In genomic region chr2:55161295-55162210, GRCh38 we compare ENCODE assay signal across 13 cellular contexts.
DNase-seq lines count a peak whose midpoint lies in the region; ATAC-seq and TF ChIP-seq lines count a peak whose summit lies in the region.
"Had no signal": no experiment of that assay in that cellular context is flagged by ENCODE, and none has a peak within 500 bp of the region (broad histone marks: within the 10 kb centered on the region; RNA-seq: fewer than 3 reads in every experiment).

No MANE protein-coding gene starts in this region.

- ATAC-seq in GM23338 (peak; percentile 45), HG03196 (IDR thresholded peaks at IDR 0.05; ENCODE audit: unreplicated experiment) (no peak), foreskin keratinocyte (no peak), GM19397 (IDR thresholded peaks at IDR 0.05; ENCODE audit: unreplicated experiment) (no peak)
- ATAC-seq: effector memory CD8-positive, alpha-beta T cell; stimulated activated effector memory CD8-positive, alpha-beta T cell treated with anti-CD3 and anti-CD28 coated beads, Interleukin-12 subunit alpha, Interleukin-12 subunit beta, amount 100 ng/mL, for 72 hours had no signal

- H3F3A ChIP-seq in GM23338 (replicated peaks; ENCODE audit: low read depth) = no peaks in the 10 kb centered on the region

- H3K79me2 ChIP-seq in GM23338 (replicated peaks; ENCODE audit: insufficient read depth) = no peaks in the 10 kb centered on the region

- no peaks in the 10 kb centered on the region for H3K9me2 ChIP-seq in GM23338 (ENCODE audit: insufficient read depth)

- H3K9ac ChIP-seq in endocrine pancreas (ENCODE audit: control insufficient read depth, insufficient read depth, low read length) = no peak overlapping the region

- H3K4me1 ChIP-seq in GM23338 (ENCODE audit: insufficient read depth) = peaks cover 35% of the 10 kb centered on the region
- no peaks in the 10 kb centered on the region for H3K4me1 ChIP-seq in endocrine pancreas (ENCODE audit: control insufficient read depth, insufficient read depth, low read length)
- peaks cover 3% of the 10 kb centered on the region for H3K4me1 ChIP-seq in foreskin keratinocyte

- no peaks in the 10 kb centered on the region for H3K9me3 ChIP-seq in endocrine pancreas (ENCODE audit: control insufficient read depth, low read length)
- H3K9me3 ChIP-seq: heart left ventricle had no signal

- H3K27me3 Mint-ChIP-seq in GM23338 (ENCODE audit: insufficient read depth, low read depth, poor library complexity) (peaks cover 8% of the 10 kb centered on the region), osteocyte (ENCODE audit: unreplicated experiment) (no peaks in the 10 kb centered on the region)

- no peaks in the 10 kb centered on the region for H3K9me3 Mint-ChIP-seq in GM23338
- no peaks in the 10 kb centered on the region for H3K9me3 Mint-ChIP-seq in osteocyte (ENCODE audit: unreplicated experiment)
- H3K9me3 Mint-ChIP-seq: effector memory CD8-positive, alpha-beta T cell; stimulated activated effector memory CD8-positive, alpha-beta T cell treated with anti-CD3 and anti-CD28 coated beads, Interleukin-12 subunit alpha, Interleukin-12 subunit beta, amount 100 ng/mL, for 72 hours had no signal

- H3K36me3 ChIP-seq in GM23338 (ENCODE audit: insufficient read depth) (no peaks in the 10 kb centered on the region), endocrine pancreas (ENCODE audit: control insufficient read depth, insufficient read depth, low read length) (no peaks in the 10 kb centered on the region)
- H3K36me3 ChIP-seq: heart left ventricle had no signal

- no peak overlapping the region for H3K27ac Mint-ChIP-seq in GM23338
- H3K27ac Mint-ChIP-seq in osteocyte (ENCODE audit: unreplicated experiment) = no peak overlapping the region
- H3K27ac Mint-ChIP-seq: effector memory CD8-positive, alpha-beta T cell; stimulated activated effector memory CD8-positive, alpha-beta T cell treated with anti-CD3 and anti-CD28 coated beads, Interleukin-12 subunit alpha, Interleukin-12 subunit beta, amount 100 ng/mL, for 72 hours had no signal

- H3K4me3 Mint-ChIP-seq in GM23338 = no peak overlapping the region
- no peak overlapping the region for H3K4me3 Mint-ChIP-seq in osteocyte (ENCODE audit: unreplicated experiment)
- H3K4me3 Mint-ChIP-seq: effector memory CD8-positive, alpha-beta T cell; stimulated activated effector memory CD8-positive, alpha-beta T cell treated with anti-CD3 and anti-CD28 coated beads, Interleukin-12 subunit alpha, Interleukin-12 subunit beta, amount 100 ng/mL, for 72 hours had no signal

- H3K27ac ChIP-seq in GM23338 (ENCODE audit: low read depth) (no peak overlapping the region), foreskin keratinocyte (no peak overlapping the region)

- no peaks in the 10 kb centered on the region for H4K20me1 ChIP-seq in GM23338 (replicated peaks; ENCODE audit: insufficient read depth)

- no peak overlapping the region for H3K4me2 ChIP-seq in GM23338

- no peak for TF ChIP-seq CTCF in GM23338 (conservative IDR thresholded peaks at IDR 0.05; ENCODE audit: low read depth in 2 of 2)
- TF ChIP-seq CTCF in osteocyte (IDR thresholded peaks at IDR 0.05) = no peak
- TF ChIP-seq CTCF in foreskin keratinocyte (conservative IDR thresholded peaks at IDR 0.05) = no peak

- H3K4me3 ChIP-seq in GM23338 = no peak overlapping the region
- H3K4me3 ChIP-seq in endocrine pancreas (ENCODE audit: control insufficient read depth, insufficient read depth, low read length) = peak overlapping the region; percentile 12
- H3K4me3 ChIP-seq: heart left ventricle had no signal

- no peak for DNase-seq in GM23338 (ENCODE audit: low spot score)
- peak; percentile 67 for DNase-seq in NOMO-1 treated with DMSO at 0.1 percent for 48 hours (lab: John Stamatoyannopoulos, UW; ENCODE audit: unreplicated experiment)
- DNase-seq in osteocyte (ENCODE audit: extremely low spot score, unreplicated experiment) = peak; percentile 54
- no peak for DNase-seq in foreskin keratinocyte
- no peak for DNase-seq in DMS79 treated with DMSO at 0.1 percent for 48 hours (lab: John Stamatoyannopoulos, UW)
- DNase-seq: effector memory CD8-positive, alpha-beta T cell; heart left ventricle; left cardiac atrium; MM.1S had no signal

- H3K27me3 ChIP-seq in GM23338 (ENCODE audit: insufficient read depth) (no peaks in the 10 kb centered on the region), endocrine pancreas (ENCODE audit: control insufficient read depth, insufficient read depth, low read length) (no peaks in the 10 kb centered on the region), foreskin keratinocyte (no peaks in the 10 kb centered on the region)
- H3K27me3 ChIP-seq: heart left ventricle had no signal

- H3K36me3 Mint-ChIP-seq in GM23338 (ENCODE audit: low read depth) (no peaks in the 10 kb centered on the region), osteocyte (ENCODE audit: unreplicated experiment) (no peaks in the 10 kb centered on the region)
- H3K36me3 Mint-ChIP-seq: stimulated activated effector memory CD8-positive, alpha-beta T cell treated with anti-CD3 and anti-CD28 coated beads, Interleukin-12 subunit alpha, Interleukin-12 subunit beta, amount 100 ng/mL, for 72 hours had no signal

- H3K4me1 Mint-ChIP-seq in GM23338 (peaks cover 51% of the 10 kb centered on the region), osteocyte (ENCODE audit: unreplicated experiment) (peaks cover 57% of the 10 kb centered on the region)

- H2AFZ ChIP-seq in GM23338 = no peak overlapping the region

TF ChIP-seq in GM23338, 12 proteins besides CTCF, POLR2A, EP300 and RAD21:
- TF ChIP-seq CREB1 (CRISPR knock-in tag; IDR thresholded peaks at IDR 0.05; ENCODE audit: low read depth) (no peak), ZNF331 (CRISPR knock-in tag; IDR thresholded peaks at IDR 0.05; ENCODE audit: low read depth) (no peak), ZNF462 (CRISPR knock-in tag; IDR thresholded peaks at IDR 0.05) (no peak), STAT1 (IDR thresholded peaks at IDR 0.05; ENCODE audit: unreplicated experiment) (no peak)
TF ChIP-seq in GM23338: peak in this region for 0.

Comparison
In these comparisons a context has a peak if more than half of its experiments do, and no peak if none do; other contexts are left out.
1. DNase-seq: peak in NOMO-1 treated with DMSO at 0.1 percent for 48 hours (single experiment) and osteocyte (single experiment); none in GM23338 (single experiment), foreskin keratinocyte (0 of 2) and DMS79 treated with DMSO at 0.1 percent for 48 hours (single experiment).